Comparison of ENCODE assay signal across 8 cellular contexts in the genomic region with DNA sequence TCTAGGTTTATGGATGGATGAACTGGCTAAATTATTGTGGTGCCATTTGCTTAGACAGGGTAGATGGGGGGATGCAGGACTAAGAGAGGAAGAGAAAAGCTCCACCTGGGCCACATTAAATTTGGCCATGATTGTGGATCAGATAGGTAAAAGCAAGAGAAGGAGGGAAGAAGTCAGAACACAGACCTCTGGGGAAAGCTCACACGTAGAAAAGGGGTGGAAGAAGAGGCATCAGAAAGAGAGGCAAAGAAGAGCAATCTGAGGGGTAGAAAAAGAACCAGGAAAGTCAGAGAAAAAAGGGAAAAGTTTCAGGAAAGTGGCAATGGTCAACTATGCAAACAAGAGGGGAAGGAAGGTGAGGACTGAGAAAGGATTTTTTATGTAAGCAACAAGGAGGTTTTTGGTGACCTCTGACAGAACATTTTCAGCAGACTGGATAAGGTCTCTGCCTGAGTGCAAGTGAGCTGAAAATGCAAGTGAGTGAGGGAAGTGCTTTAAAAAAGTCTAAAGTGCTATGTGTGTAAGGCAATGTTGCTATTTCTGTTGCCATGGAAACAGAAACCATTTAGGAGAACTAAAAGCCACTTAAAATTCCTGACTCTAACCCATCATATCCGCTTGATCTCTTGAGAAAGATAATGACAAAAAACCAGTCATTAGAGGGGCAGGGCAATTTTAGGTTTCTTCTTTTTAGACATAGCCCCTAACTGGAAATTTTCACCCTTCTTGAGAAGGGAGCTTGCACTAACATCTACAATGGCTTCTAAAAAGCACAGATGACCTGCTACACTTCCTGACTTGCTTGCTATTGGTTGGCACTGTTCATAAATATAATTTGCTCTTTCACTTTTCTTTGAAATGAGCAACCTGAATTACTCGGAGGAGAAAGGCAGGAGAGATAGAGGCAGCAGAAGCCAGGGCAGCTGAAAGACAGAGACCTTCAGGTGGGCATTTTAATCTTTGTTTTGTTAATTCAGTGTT. TPM values are rescaled to one million over a fixed set of nuclear protein-coding genes. Genes with fewer than 3 reads are reported as not detected.
DNase-seq lines count a peak whose midpoint lies in the region; ATAC-seq lines count a peak whose summit lies in the region.

TSS of gene CYSLTR2 (plus strand) at position 856 of the 981 bp plus-strand sequence. CDS start 52,889 bp downstream, outside the sequence.

- peak; percentile 71 for ATAC-seq in GM18511 (IDR thresholded peaks at IDR 0.05; ENCODE audit: unreplicated experiment)
- ATAC-seq in HG02759 (IDR thresholded peaks at IDR 0.05; ENCODE audit: unreplicated experiment): peak; percentile 55
- ATAC-seq in HG03571 (IDR thresholded peaks at IDR 0.05; ENCODE audit: unreplicated experiment): no peak

- in situ Hi-C loops in ACHN (cut with HindIII; ENCODE audit: low pct_ligation_motif_present, low pct_unique_long_range_greater_than_20kb, low sequenced_read_pairs): no loop called here

- peak; percentile 50 for DNase-seq in SK-N-DZ (ENCODE audit: low spot score)
- peak; percentile 62 for DNase-seq in fibroblast of peridontal ligament (ENCODE audit: extremely low read depth)
- DNase-seq in retina: peak; percentile 32
- no peak for DNase-seq in C1 segment of cervical spinal cord (lab: John Stamatoyannopoulos, UW)
- no peak for DNase-seq in ACHN

RNA-seq across cellular contexts. Expression of gene CYSLTR2, which starts in this region (rescaled TPM):
- polyA plus RNA-seq in SK-N-DZ (2014; cell fraction: cytosol; rRNA removed): not detected in 2 replicates
- polyA plus RNA-seq in SK-N-DZ (2014; cell fraction: nucleus; rRNA removed): 0.24 TPM in 1 of 2 replicates, not detected in the other

Comparison
In these comparisons a context has a peak if more than half of its experiments do, and no peak if none do; other contexts are left out.
1. DNase-seq: peak in SK-N-DZ (single experiment), fibroblast of peridontal ligament (single experiment) and retina (single experiment); none in C1 segment of cervical spinal cord (0 of 14) and ACHN (single experiment).